29 cellular contexts compared by ENCODE assay signal in genomic region chr9:76354221-76354620, GRCh38.
"Had no signal": no experiment of that assay in that cellular context is flagged by ENCODE, and none has a peak within 500 bp of the region (broad histone marks: within the 10 kb centered on the region; RNA-seq: fewer than 3 reads in every experiment).

No MANE protein-coding gene starts in this region.

- FAIRE-seq: urothelium cell line had no signal

- H3K36me3 ChIP-seq: stomach, suprapubic skin, thoracic aorta, thyroid gland, tibial artery, tibial nerve, transverse colon, upper lobe of left lung, upper lobe of right lung, uterus, vagina had no signal

- DNase-seq: stimulated activated CD4-positive, alpha-beta T cell treated with anti-CD3 and anti-CD28 coated beads, Interleukin-2, amount 100 ng/mL, for 48 hours; stimulated activated CD4-positive, alpha-beta T cell treated with anti-CD3 and anti-CD28 coated beads, Interleukin-4, amount 100 ng/mL, for 1 hour; stimulated activated CD4-positive, alpha-beta T cell treated with anti-CD3 and anti-CD28 coated beads, Interleukin-4, amount 100 ng/mL, for 24 hours; stimulated activated CD4-positive, alpha-beta T cell treated with anti-CD3 and anti-CD28 coated beads, Interleukin-4, amount 100 ng/mL, for 4 hours; stimulated activated CD8-positive, alpha-beta memory T cell treated with anti-CD3 and anti-CD28 coated beads, Interleukin-4, amount 100 ng/mL, for 48 hours; stimulated activated naive B cell treated with anti-CD40 and anti-IgM and Interleukin-4, amounts not matched to agents 10 μg/mL and 1 μg/mL and 100 μg/mL, for 72 hours; stimulated activated naive CD4-positive, alpha-beta T cell; stimulated activated naive CD4-positive, alpha-beta T cell treated with Interleukin-2 at 50 U/mL for 16 hours; stimulated activated naive CD8-positive, alpha-beta T cell treated with anti-CD3 and anti-CD28 coated beads, Interleukin-15, amount 100 ng/mL, for 72 hours; stimulated activated naive CD8-positive, alpha-beta T cell treated with anti-CD3 and anti-CD28 coated beads, Interleukin-15, Interleukin-2, amounts not matched to agents 100 U/mL and 50 U/mL, for 24 hours; stomach; substantia nigra; testis; thyroid gland; tibial artery; transverse colon; trophoblast cell; upper lobe of left lung; upper lobe of right lung; uterus had no signal

- H3K9me3 Mint-ChIP-seq: stimulated activated effector memory CD8-positive, alpha-beta T cell treated with anti-CD3 and anti-CD28 coated beads, Interleukin-12 subunit alpha, Interleukin-12 subunit beta, amount 100 ng/mL, for 72 hours; stimulated activated memory B cell treated with anti-CD40 and anti-IgM and Interleukin-4, amounts not matched to agents 10 μg/mL and 1 μg/mL and 100 μg/mL, for 72 hours; stimulated activated naive CD8-positive, alpha-beta T cell treated with anti-CD3 and anti-CD28 coated beads, Interleukin-15, amount 100 ng/mL, for 72 hours; stimulated activated naive CD8-positive, alpha-beta T cell treated with anti-CD3 and anti-CD28 coated beads, Interleukin-15, Interleukin-2, amounts not matched to agents 100 ng/mL and 50 ng/mL, for 24 hours had no signal

- H3K4me3 Mint-ChIP-seq: stimulated activated effector memory CD8-positive, alpha-beta T cell treated with anti-CD3 and anti-CD28 coated beads, Interleukin-12 subunit alpha, Interleukin-12 subunit beta, amount 100 ng/mL, for 72 hours; stimulated activated memory B cell treated with anti-CD40 and anti-IgM and Interleukin-4, amounts not matched to agents 10 μg/mL and 1 μg/mL and 100 μg/mL, for 72 hours; stimulated activated naive B cell treated with anti-CD40 and anti-IgM and Interleukin-4, amounts not matched to agents 10 μg/mL and 1 μg/mL and 100 μg/mL, for 72 hours; stimulated activated naive CD8-positive, alpha-beta T cell treated with anti-CD3 and anti-CD28 coated beads, Interleukin-15, amount 100 ng/mL, for 72 hours; stimulated activated naive CD8-positive, alpha-beta T cell treated with anti-CD3 and anti-CD28 coated beads, Interleukin-15, Interleukin-2, amounts not matched to agents 100 ng/mL and 50 ng/mL, for 24 hours; type B pancreatic cell had no signal

- H3K4me1 Mint-ChIP-seq: stimulated activated naive CD8-positive, alpha-beta T cell treated with anti-CD3 and anti-CD28 coated beads, Interleukin-15, amount 100 ng/mL, for 72 hours had no signal

- H3K27me3 Mint-ChIP-seq: type B pancreatic cell had no signal

- H3K36me3 Mint-ChIP-seq: stimulated activated effector memory CD8-positive, alpha-beta T cell treated with anti-CD3 and anti-CD28 coated beads, Interleukin-12 subunit alpha, Interleukin-12 subunit beta, amount 100 ng/mL, for 72 hours; stimulated activated memory B cell treated with anti-CD40 and anti-IgM and Interleukin-4, amounts not matched to agents 10 μg/mL and 1 μg/mL and 100 μg/mL, for 72 hours; type B pancreatic cell had no signal

- H3K9me3 ChIP-seq: stomach, suprapubic skin, testis, thoracic aorta, thyroid gland, tibial artery, tibial nerve, transverse colon, upper lobe of left lung, upper lobe of right lung, uterus, vagina had no signal

- H3K27ac Mint-ChIP-seq: stimulated activated effector memory CD8-positive, alpha-beta T cell treated with anti-CD3 and anti-CD28 coated beads, Interleukin-12 subunit alpha, Interleukin-12 subunit beta, amount 100 ng/mL, for 72 hours; stimulated activated memory B cell treated with anti-CD40 and anti-IgM and Interleukin-4, amounts not matched to agents 10 μg/mL and 1 μg/mL and 100 μg/mL, for 72 hours; stimulated activated naive B cell treated with anti-CD40 and anti-IgM and Interleukin-4, amounts not matched to agents 10 μg/mL and 1 μg/mL and 100 μg/mL, for 72 hours; stimulated activated naive CD8-positive, alpha-beta T cell treated with anti-CD3 and anti-CD28 coated beads, Interleukin-15, amount 100 ng/mL, for 72 hours; stimulated activated naive CD8-positive, alpha-beta T cell treated with anti-CD3 and anti-CD28 coated beads, Interleukin-15, Interleukin-2, amounts not matched to agents 100 ng/mL and 50 ng/mL, for 24 hours; type B pancreatic cell had no signal

- ATAC-seq: stimulated activated effector memory CD8-positive, alpha-beta T cell treated with anti-CD3 and anti-CD28 coated beads, Interleukin-12 subunit alpha, Interleukin-12 subunit beta, amount 100 ng/mL, for 72 hours; stimulated activated memory B cell treated with anti-CD40 and anti-IgM and Interleukin-4, amounts not matched to agents 10 μg/mL and 1 μg/mL and 100 μg/mL, for 72 hours; stimulated activated naive B cell treated with anti-CD40 and anti-IgM and Interleukin-4, amounts not matched to agents 10 μg/mL and 1 μg/mL and 100 μg/mL, for 72 hours; stimulated activated naive CD8-positive, alpha-beta T cell treated with anti-CD3 and anti-CD28 coated beads, Interleukin-15, amount 100 ng/mL, for 72 hours; stimulated activated naive CD8-positive, alpha-beta T cell treated with anti-CD3 and anti-CD28 coated beads, Interleukin-15, Interleukin-2, amounts not matched to agents 100 U/mL and 50 U/mL, for 24 hours; upper lobe of right lung had no signal

- H3K4me1 ChIP-seq: suprapubic skin, testis, thyroid gland, tibial artery, tibial nerve, transverse colon, upper lobe of left lung, upper lobe of right lung, uterus, vagina had no signal

- H3K4me3 ChIP-seq: stomach, suprapubic skin, testis, thoracic aorta, thyroid gland, tibial artery, tibial nerve, transverse colon, upper lobe of left lung, upper lobe of right lung, uterus, vagina had no signal

- H3K27me3 ChIP-seq: stomach, suprapubic skin, testis, thyroid gland, tibial artery, tibial nerve, transverse colon, upper lobe of left lung, upper lobe of right lung, uterus, vagina had no signal

- H3K27ac ChIP-seq: stomach, suprapubic skin, testis, thoracic aorta, thyroid gland, tibial artery, tibial nerve, transverse colon, upper lobe of left lung, upper lobe of right lung, uterus, vagina had no signal
